12 cellular contexts compared by ENCODE assay signal in the genomic region with DNA sequence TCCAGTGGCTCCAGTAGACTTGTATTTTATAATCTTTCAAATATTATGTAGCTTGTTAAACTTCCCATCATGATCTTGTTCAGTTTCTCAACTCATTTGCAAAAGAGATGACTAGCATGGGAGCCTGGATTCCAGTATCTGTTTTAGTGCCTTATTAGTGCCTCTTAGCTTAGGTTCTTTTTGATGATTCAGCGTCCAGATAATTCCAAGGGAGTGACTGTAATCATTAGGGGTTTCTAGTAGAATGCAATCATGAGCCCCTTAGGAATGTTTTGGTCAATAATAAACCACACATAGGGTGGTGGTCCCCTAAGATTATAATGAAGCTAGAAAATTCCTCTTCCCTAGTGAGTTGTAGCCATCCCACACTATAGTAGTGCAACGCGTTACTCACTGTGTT. TPM values are rescaled to one million over a fixed set of nuclear protein-coding genes. Genes with fewer than 3 reads are reported as not detected.
DNase-seq lines count a peak whose midpoint lies in the region; TF ChIP-seq lines count a peak whose summit lies in the region.
"Had no signal": no experiment of that assay in that cellular context is flagged by ENCODE, and none has a peak within 500 bp of the region (broad histone marks: within the 10 kb centered on the region; RNA-seq: fewer than 3 reads in every experiment).

No MANE protein-coding gene starts in this region.

- peak overlapping the region; percentile 60 for H3K4me3 ChIP-seq in GM23248
- no peak overlapping the region for H3K4me3 ChIP-seq in fibroblast of lung (replicated peaks in 1 of 4; ENCODE audit: control extremely low read depth in 1 of 4, insufficient read depth in 1 of 4, low read depth in 3 of 4, low read length in 4 of 4)
- H3K4me3 ChIP-seq in skeletal muscle cell (ENCODE audit: low read depth, low read length): no peak overlapping the region

- DNase-seq in GM23248 (peak; percentile 87), RKO (ENCODE audit: low spot score) (peak; percentile 61), fibroblast of lung (ENCODE audit: low read depth in 2 of 2) (peak; percentile 77 to 97), skeletal muscle cell (ENCODE audit: low read depth) (peak; percentile 84), KBM-7 (no peak), GM13976 (ENCODE audit: low spot score) (no peak), GF-D8 (lab: John Stamatoyannopoulos, UW) (no peak)
- DNase-seq: activated CD4-positive, alpha-beta T cell treated with anti-CD3 and anti-CD28 coated beads, Interleukin-2, amount 50 U/mL, for 1 hour; activated naive CD8-positive, alpha-beta T cell treated with anti-CD3 and anti-CD28 coated beads, Interleukin-2, amount 10 ng/mL, durations not matched to agents 7 days and 5 days; left ventricle myocardium superior; NCI-H2081 treated with DMSO at 0.1 percent for 48 hours; retina had no signal

- H2AFZ ChIP-seq in GM23248 (no peak overlapping the region), fibroblast of lung (ENCODE audit: low read length) (no peak overlapping the region)

- peaks cover 23% of the 10 kb centered on the region; the same call in 1 of the 2 replicates for H3F3A ChIP-seq in GM23248 (ENCODE audit: insufficient read depth)

- H3K9ac ChIP-seq in GM23248 (peak overlapping the region; percentile 62), fibroblast of lung (ENCODE audit: insufficient read depth, low read length) (no peak overlapping the region)

- H3K4me1 ChIP-seq in GM23248 (ENCODE audit: insufficient read depth) (peaks cover 50% of the 10 kb centered on the region), fibroblast of lung (ENCODE audit: control insufficient read depth, extremely low read depth, insufficient read depth, low read length) (no peaks in the 10 kb centered on the region)

- H3K9me3 ChIP-seq in GM23248 (ENCODE audit: low read depth) (no peaks in the 10 kb centered on the region), fibroblast of lung (ENCODE audit: control insufficient read depth, insufficient read depth, low read depth, low read length) (no peaks in the 10 kb centered on the region)

- H4K20me1 ChIP-seq in GM23248 (ENCODE audit: insufficient read depth) (peaks cover 4% of the 10 kb centered on the region; the same call in 1 of the 2 replicates), fibroblast of lung (ENCODE audit: control insufficient read depth, extremely low read depth, insufficient read depth, low read length) (no peaks in the 10 kb centered on the region)

- no peaks in the 10 kb centered on the region for H3K9me2 ChIP-seq in GM23248 (ENCODE audit: insufficient read depth)

- TF ChIP-seq CTCF in fibroblast of lung (conservative IDR thresholded peaks at IDR 0.05 in 1 of 2, IDR thresholded peaks at IDR 0.05 in 1 of 2; ENCODE audit: low read depth in 1 of 2, low read length in 2 of 2) (no peak), GM13976 (IDR thresholded peaks at IDR 0.05; ENCODE audit: borderline replicate concordance, control extremely low read depth, extremely low read depth, insufficient read depth, missing control alignments) (no peak)

- peak overlapping the region; percentile 87 for H3K4me2 ChIP-seq in GM23248 (ENCODE audit: unreplicated experiment)
- no peak overlapping the region for H3K4me2 ChIP-seq in fibroblast of lung (ENCODE audit: extremely low read depth, insufficient read depth, low read length)

- WGBS in GM23248 (ENCODE audit: low coverage in 1 of 2, low lambda C conversion rate in 2 of 2, missing lambda C conversion rate in 2 of 2), 2 experiments: 52 to 63% methylated on average over 3 of the region's 3 CpGs

- H3K27me3 ChIP-seq in GM23248 (replicated peaks; ENCODE audit: insufficient read depth) (no peaks in the 10 kb centered on the region), fibroblast of lung (ENCODE audit: control insufficient read depth, insufficient read depth, low read length) (no peaks in the 10 kb centered on the region)

- H3K79me2 ChIP-seq in GM23248 (ENCODE audit: insufficient read depth) (peaks cover 95% of the 10 kb centered on the region), fibroblast of lung (ENCODE audit: control insufficient read depth, insufficient read depth, low read length) (peaks cover 75% of the 10 kb centered on the region)

- peak overlapping the region; percentile 92 for H3K27ac ChIP-seq in GM23248
- H3K27ac ChIP-seq in fibroblast of lung (ENCODE audit: insufficient read depth, low read length): peak overlapping the region; percentile 10

- in situ Hi-C loops in GM23248 (cut with MboI) (no loop called here), KBM-7 (cut with MboI; ENCODE audit: low pct_unique_long_range_greater_than_20kb, low sequenced_read_pairs) (no loop called here), GM13976 (cut with MboI; ENCODE audit: low sequenced_read_pairs, unreplicated experiment) (no loop called here)

- H3K36me3 ChIP-seq in GM23248 (ENCODE audit: low read depth) (no peaks in the 10 kb centered on the region), fibroblast of lung (ENCODE audit: control insufficient read depth, insufficient read depth, low read length) (no peaks in the 10 kb centered on the region)

RNA-seq across cellular contexts. Expression of a gene that starts 7.0 kb away (rescaled TPM):
- 17.8 and 22.8 TPM in 2 replicates for total RNA-seq in GM23248 (2014; rRNA removed; shearing (Covaris generic))
- 12.3 and 13.2 TPM in 2 replicates for polyA plus RNA-seq in GM23248 (2016; fragmentation: Nextera tagmentation; extraction: Ambion mirVana)
- 13.6 and 15.7 TPM in 2 replicates for total RNA-seq in fibroblast of lung
- polyA plus RNA-seq in fibroblast of lung: 12.3 and 17.2 TPM in 2 replicates
- polyA plus RNA-seq in fibroblast of lung (2012): 9.1 and 12.9 TPM in 2 replicates
- polyA minus RNA-seq in fibroblast of lung (ENCODE audit: low replicate concordance): 0.20 and 0.52 TPM in 2 replicates

Comparison
In these comparisons a context has a peak if more than half of its experiments do, and no peak if none do; other contexts are left out.
1. DNase-seq: peak in GM23248 (single experiment), RKO (single experiment), fibroblast of lung (2 of 2) and skeletal muscle cell (single experiment); none in KBM-7 (single experiment), GM13976 (single experiment) and GF-D8 (single experiment).